ENCODE assay signal across 8 cellular contexts in genomic region chr12:12560587-12561304, GRCh38. TPM values are rescaled to one million over a fixed set of nuclear protein-coding genes. Genes with fewer than 3 reads are reported as not detected.
DNase-seq lines count a peak whose midpoint lies in the region; ATAC-seq, FAIRE-seq and TF ChIP-seq lines count a peak whose summit lies in the region.

No MANE protein-coding gene starts in this region.

- H3K9me3 ChIP-seq in A673 (ENCODE audit: low read depth, low read length, poor library complexity, severe bottlenecking) (no peaks in the 10 kb centered on the region), duodenal mucosa (ENCODE audit: control insufficient read depth in 1 of 2, low read length in 2 of 2) (no peaks in the 10 kb centered on the region)

- CTCF ChIA-PET in A673 (lab: Charles Lee) = no interaction called here
- CTCF ChIA-PET in activated CD4-positive, alpha-beta T cell treated with anti-CD3 and anti-CD28 coated beads, Interleukin-2, amount 10 ng/mL, durations not matched to agents 7 days and 5 days (lab: Charles Lee) = interaction anchor here (1.4 to 1.5 kb wide), 3 partner anchors 18 to 202 kb away, joined by 3 to 7 read pairs (median 4); no protein-coding TSS in a partner anchor

- H3K36me3 ChIP-seq in A673 (ENCODE audit: insufficient read depth, low read length, poor library complexity, severe bottlenecking) (no peaks in the 10 kb centered on the region), duodenal mucosa (ENCODE audit: control insufficient read depth in 1 of 2, insufficient read depth in 2 of 2, low read length in 2 of 2) (no peaks in the 10 kb centered on the region)

- no peak; the same call in none of the 2 replicates for TF ChIP-seq POLR2A in GM12892 (IDR thresholded peaks at IDR 0.05; ENCODE audit: low read depth, low read length)

- peaks cover 3% of the 10 kb centered on the region for H3K9me3 Mint-ChIP-seq in activated CD4-positive, alpha-beta T cell treated with anti-CD3 and anti-CD28 coated beads, Interleukin-2, amount 10 ng/mL, durations not matched to agents 7 days and 5 days
- no peaks in the 10 kb centered on the region for H3K9me3 Mint-ChIP-seq in memory B cell

- peak overlapping the region; percentile 97 to 99 for H3K9ac ChIP-seq in duodenal mucosa (ENCODE audit: low read depth in 1 of 2, low read length in 2 of 2)

- H3K27me3 Mint-ChIP-seq in activated CD4-positive, alpha-beta T cell treated with anti-CD3 and anti-CD28 coated beads, Interleukin-2, amount 10 ng/mL, durations not matched to agents 7 days and 5 days = no peaks in the 10 kb centered on the region
- H3K27me3 Mint-ChIP-seq in memory B cell = no peaks in the 10 kb centered on the region

- peak; percentile 24 for FAIRE-seq in GM12892 (lab: Jason Lieb, UNC)

- peaks cover 17% of the 10 kb centered on the region for H3K36me3 Mint-ChIP-seq in activated CD4-positive, alpha-beta T cell treated with anti-CD3 and anti-CD28 coated beads, Interleukin-2, amount 10 ng/mL, durations not matched to agents 7 days and 5 days (ENCODE audit: low read depth)
- no peaks in the 10 kb centered on the region for H3K36me3 Mint-ChIP-seq in memory B cell

- peaks cover 44% of the 10 kb centered on the region for H3K4me1 Mint-ChIP-seq in activated CD4-positive, alpha-beta T cell treated with anti-CD3 and anti-CD28 coated beads, Interleukin-2, amount 10 ng/mL, durations not matched to agents 7 days and 5 days
- peaks cover 5% of the 10 kb centered on the region for H3K4me1 Mint-ChIP-seq in memory B cell

- intact Hi-C loops in A673 (cut with micrococcal nuclease; ENCODE audit: unreplicated experiment) = no loop called here

- BruUV-seq in A673 (replicated peaks; lab: Mats Ljungman, UMichigan) = TSS peak; percentile 55

- H3K27me3 ChIP-seq in A673 (replicated peaks; ENCODE audit: insufficient read depth, low read depth, low read length, poor library complexity) (no peaks in the 10 kb centered on the region), duodenal mucosa (ENCODE audit: control insufficient read depth in 1 of 2, insufficient read depth in 2 of 2, low read length in 2 of 2) (no peaks in the 10 kb centered on the region)

- POLR2A ChIA-PET in A673 (lab: Charles Lee; ENCODE audit: low non-redundant PET) = no interaction called here
- POLR2A ChIA-PET in activated CD4-positive, alpha-beta T cell treated with anti-CD3 and anti-CD28 coated beads, Interleukin-2, amount 10 ng/mL, durations not matched to agents 7 days and 5 days (lab: Charles Lee) = interaction anchor here (0.5 to 0.7 kb wide), 2 partner anchors 37 to 118 kb away, joined by 3 read pairs; no protein-coding TSS in a partner anchor

- ATAC-seq in memory B cell (ENCODE audit: low read depth) = peak; percentile 49

- TF ChIP-seq CTCF in A673 (conservative IDR thresholded peaks at IDR 0.05; ENCODE audit: low read depth, low read length) = no peak

- H3K4me1 ChIP-seq in A673 (ENCODE audit: insufficient read depth, low read length, poor library complexity, severe bottlenecking) (no peaks in the 10 kb centered on the region), duodenal mucosa (ENCODE audit: control insufficient read depth in 1 of 2, insufficient read depth in 2 of 2, low read length in 2 of 2) (peaks cover 10 to 28% of the 10 kb centered on the region in 2 donors)

- H3K27ac ChIP-seq in A673 (ENCODE audit: low read depth, low read length, poor library complexity, severe bottlenecking) (peak overlapping the region; percentile 86), duodenal mucosa (ENCODE audit: low read depth, low read length) (peak overlapping the region; percentile 96)

- H3K4me3 ChIP-seq in A673 (ENCODE audit: low read depth, low read length, poor library complexity, severe bottlenecking) (peak overlapping the region; percentile 86), duodenal mucosa (ENCODE audit: low read depth in 1 of 2, low read length in 2 of 2) (peak overlapping the region; percentile 82 to 92)

- peak overlapping the region; percentile 95 for H3K27ac Mint-ChIP-seq in activated CD4-positive, alpha-beta T cell treated with anti-CD3 and anti-CD28 coated beads, Interleukin-2, amount 10 ng/mL, durations not matched to agents 7 days and 5 days
- peak overlapping the region; percentile 62 for H3K27ac Mint-ChIP-seq in memory B cell

- H3K4me3 Mint-ChIP-seq in activated CD4-positive, alpha-beta T cell treated with anti-CD3 and anti-CD28 coated beads, Interleukin-2, amount 10 ng/mL, durations not matched to agents 7 days and 5 days = peak overlapping the region; percentile 88
- peak overlapping the region; percentile 58 for H3K4me3 Mint-ChIP-seq in memory B cell

- DNase-seq in A673 (ENCODE audit: low spot score) (peak; percentile 54), GM12892 (ENCODE audit: insufficient read length) (no peak), NCI-H226 (peak; percentile 81), memory B cell (ENCODE audit: low spot score in 2 of 2) (peak; percentile 13 to 41), AG08396 (ENCODE audit: low spot score) (no peak)
- peak; percentile 76 for DNase-seq in activated CD4-positive, alpha-beta T cell treated with anti-CD3 and anti-CD28 coated beads, Interleukin-2, amount 10 ng/mL, durations not matched to agents 7 days and 5 days
- DNase-seq in stimulated activated CD8-positive, alpha-beta memory T cell treated with anti-CD3 and anti-CD28 coated beads, Interleukin-7, amount 100 ng/mL, for 4 hours (ENCODE audit: low read depth in 2 of 2) = peak; percentile 36 to 43

RNA-seq across cellular contexts. Expression of gene DUSP16, which starts 1.9 kb away (rescaled TPM):
- 10.6 TPM in 2 replicates for total RNA-seq in A673 (2021)
- 17.3 TPM for polyA plus RNA-seq in GM12892 (2012; ENCODE audit: missing spikeins)
- total RNA-seq in activated CD4-positive, alpha-beta T cell treated with anti-CD3 and anti-CD28 coated beads, Interleukin-2, amount 10 ng/mL, durations not matched to agents 7 days and 5 days = 10 to 100 TPM; 33.6 to 35.9 TPM

RNA-seq across cellular contexts. Expression of gene CREBL2, which starts 50.9 kb away (rescaled TPM):
- 15.4 and 17.8 TPM in 2 replicates for total RNA-seq in A673 (2021)
- polyA plus RNA-seq in GM12892 (2012; ENCODE audit: missing spikeins) = 11.0 TPM
- total RNA-seq in activated CD4-positive, alpha-beta T cell treated with anti-CD3 and anti-CD28 coated beads, Interleukin-2, amount 10 ng/mL, durations not matched to agents 7 days and 5 days = 10 to 100 TPM; 18.2 to 21.2 TPM

Comparison
In these comparisons a context has a peak if more than half of its experiments do, and no peak if none do; other contexts are left out.
1. DNase-seq: peak in A673 (single experiment), NCI-H226 (single experiment), activated CD4-positive, alpha-beta T cell treated with anti-CD3 and anti-CD28 coated beads, Interleukin-2, amount 10 ng/mL, durations not matched to agents 7 days and 5 days (single experiment), memory B cell (2 of 2) and stimulated activated CD8-positive, alpha-beta memory T cell treated with anti-CD3 and anti-CD28 coated beads, Interleukin-7, amount 100 ng/mL, for 4 hours (2 of 2); none in GM12892 (single experiment) and AG08396 (single experiment).